In genomic region chr15:41860049-41860828, GRCh38 we compare ENCODE assay signal across 14 cellular contexts.
A peak's percentile ranks its signal among the peaks of the same experiment; 100 is the strongest.
DNase-seq lines count a peak whose midpoint lies in the region; ATAC-seq and TF ChIP-seq lines count a peak whose summit lies in the region.
"Had no signal": no experiment of that assay in that cellular context is flagged by ENCODE, and none has a peak within 500 bp of the region (broad histone marks: within the 10 kb centered on the region; RNA-seq: fewer than 3 reads in every experiment).

No MANE protein-coding gene starts in this region.

- H3K4me3 ChIP-seq in GM12865 (ENCODE audit: low read depth, low read length) (no peak overlapping the region), OCI-LY3 (ENCODE audit: low read length) (no peak overlapping the region), choroid plexus epithelial cell (ENCODE audit: low read depth, low read length) (no peak overlapping the region)
- H3K4me3 ChIP-seq: prostate gland had no signal

- no peaks in the 10 kb centered on the region for H4K20me1 ChIP-seq in OCI-LY3 (ENCODE audit: insufficient read depth, low read length)

- no peaks in the 10 kb centered on the region for H3K79me2 ChIP-seq in OCI-LY3 (ENCODE audit: low read length)

- peaks cover 77% of the 10 kb centered on the region for H3K4me1 Mint-ChIP-seq in nephron progenitor cell
- H3K4me1 Mint-ChIP-seq in stimulated activated effector memory CD8-positive, alpha-beta T cell treated with anti-CD3 and anti-CD28 coated beads, Interleukin-12 subunit alpha, Interleukin-12 subunit beta, amount 100 ng/mL, for 72 hours, result peaks cover 14% of the 10 kb centered on the region

- no peaks in the 10 kb centered on the region for H3K9me3 ChIP-seq in OCI-LY3 (ENCODE audit: insufficient read depth, low read length)
- H3K9me3 ChIP-seq: prostate gland had no signal

- H3K27ac Mint-ChIP-seq in nephron progenitor cell, result peak overlapping the region; percentile 13
- no peak overlapping the region for H3K27ac Mint-ChIP-seq in stimulated activated effector memory CD8-positive, alpha-beta T cell treated with anti-CD3 and anti-CD28 coated beads, Interleukin-12 subunit alpha, Interleukin-12 subunit beta, amount 100 ng/mL, for 72 hours
- H3K27ac Mint-ChIP-seq: dendritic cell treated with granulocyte-macrophage colony-stimulating factor and Interleukin-4, amounts not matched to agents 40 ng/mL and 50 ng/mL, for 4 days had no signal

- peak overlapping the region; percentile 5; the same call in 1 of the 2 replicates for H2AFZ ChIP-seq in OCI-LY3 (ENCODE audit: low read depth, low read length)

- no peak for ATAC-seq in GM19351 (IDR thresholded peaks at IDR 0.05; ENCODE audit: unreplicated experiment)
- no peak for ATAC-seq in stimulated activated effector memory CD8-positive, alpha-beta T cell treated with anti-CD3 and anti-CD28 coated beads, Interleukin-12 subunit alpha, Interleukin-12 subunit beta, amount 100 ng/mL, for 72 hours
- ATAC-seq: left cardiac atrium had no signal

- no peaks in the 10 kb centered on the region for H3K36me3 Mint-ChIP-seq in nephron progenitor cell (ENCODE audit: low read depth)
- H3K36me3 Mint-ChIP-seq in stimulated activated effector memory CD8-positive, alpha-beta T cell treated with anti-CD3 and anti-CD28 coated beads, Interleukin-12 subunit alpha, Interleukin-12 subunit beta, amount 100 ng/mL, for 72 hours, result no peaks in the 10 kb centered on the region

- H3K27me3 Mint-ChIP-seq in nephron progenitor cell (ENCODE audit: low read depth, poor library complexity), result peaks cover 9% of the 10 kb centered on the region

- H3K4me1 ChIP-seq in OCI-LY3 (ENCODE audit: low read length), result no peaks in the 10 kb centered on the region
- H3K4me1 ChIP-seq: prostate gland had no signal

- no peak overlapping the region for H3K9ac ChIP-seq in OCI-LY3 (ENCODE audit: low read length)

- H3K27ac ChIP-seq in OCI-LY3 (ENCODE audit: low read length), result no peak overlapping the region
- H3K27ac ChIP-seq: prostate gland had no signal

- DNase-seq in GM12865 (ENCODE audit: low read depth), result peak; percentile 14
- DNase-seq in choroid plexus epithelial cell (ENCODE audit: low read depth), result no peak
- peak; percentile 39 for DNase-seq in nephron progenitor cell
- no peak for DNase-seq in NCI-H1417 (lab: John Stamatoyannopoulos, UW)
- DNase-seq in stimulated activated effector memory CD8-positive, alpha-beta T cell treated with anti-CD3 and anti-CD28 coated beads, Interleukin-12 subunit alpha, Interleukin-12 subunit beta, amount 100 ng/mL, for 72 hours (ENCODE audit: low spot score in 2 of 2), result no peak
- DNase-seq: activated gamma-delta T cell treated with Interleukin-2 at 50 U/mL for 16 hours, DMS153, left cardiac atrium, NCI-H146, NCI-H446 treated with DMSO at 0.1 percent for 48 hours had no signal

- TF ChIP-seq CTCF in GM12865 (IDR thresholded peaks at IDR 0.05; ENCODE audit: insufficient read depth, low read depth, low read length, missing control alignments) (no peak), OCI-LY3 (IDR thresholded peaks at IDR 0.05; ENCODE audit: low read depth, low read length) (no peak), choroid plexus epithelial cell (conservative IDR thresholded peaks at IDR 0.05; ENCODE audit: low read depth, low read length) (peak; percentile 35), nephron progenitor cell (IDR thresholded peaks at IDR 0.05) (no peak)

- no peaks in the 10 kb centered on the region for H3K9me3 Mint-ChIP-seq in nephron progenitor cell
- H3K9me3 Mint-ChIP-seq in stimulated activated effector memory CD8-positive, alpha-beta T cell treated with anti-CD3 and anti-CD28 coated beads, Interleukin-12 subunit alpha, Interleukin-12 subunit beta, amount 100 ng/mL, for 72 hours, result no peaks in the 10 kb centered on the region
- H3K9me3 Mint-ChIP-seq: dendritic cell treated with granulocyte-macrophage colony-stimulating factor and Interleukin-4, amounts not matched to agents 40 ng/mL and 50 ng/mL, for 4 days had no signal

- no peaks in the 10 kb centered on the region for H3K36me3 ChIP-seq in OCI-LY3 (replicated peaks; ENCODE audit: low read depth, low read length)
- H3K36me3 ChIP-seq: prostate gland had no signal

- no peaks in the 10 kb centered on the region for H3K27me3 ChIP-seq in OCI-LY3 (ENCODE audit: low read depth, low read length)

- H3K4me3 Mint-ChIP-seq in nephron progenitor cell, result no peak overlapping the region
- no peak overlapping the region for H3K4me3 Mint-ChIP-seq in stimulated activated effector memory CD8-positive, alpha-beta T cell treated with anti-CD3 and anti-CD28 coated beads, Interleukin-12 subunit alpha, Interleukin-12 subunit beta, amount 100 ng/mL, for 72 hours
- H3K4me3 Mint-ChIP-seq: dendritic cell treated with granulocyte-macrophage colony-stimulating factor and Interleukin-4, amounts not matched to agents 40 ng/mL and 50 ng/mL, for 4 days had no signal

- H3K4me2 ChIP-seq in OCI-LY3 (ENCODE audit: low read length), result no peak overlapping the region

Comparison
In these comparisons a context has a peak if more than half of its experiments do, and no peak if none do; other contexts are left out.
1. DNase-seq: peak in GM12865 (single experiment) and nephron progenitor cell (single experiment); none in choroid plexus epithelial cell (single experiment), NCI-H1417 (0 of 3) and stimulated activated effector memory CD8-positive, alpha-beta T cell treated with anti-CD3 and anti-CD28 coated beads, Interleukin-12 subunit alpha, Interleukin-12 subunit beta, amount 100 ng/mL, for 72 hours (0 of 2).